In genomic region chr12:65313704-65314317, GRCh38 we compare ENCODE assay signal across 11 cellular contexts. TPM values are rescaled to one million over a fixed set of nuclear protein-coding genes. Genes with fewer than 3 reads are reported as not detected.
DNase-seq lines count a peak whose midpoint lies in the region; ATAC-seq, FAIRE-seq and TF ChIP-seq lines count a peak whose summit lies in the region.
"Had no signal": no experiment of that assay in that cellular context is flagged by ENCODE, and none has a peak within 500 bp of the region (broad histone marks: within the 10 kb centered on the region; RNA-seq: fewer than 3 reads in every experiment).

No MANE protein-coding gene starts in this region.

- no peak for TF ChIP-seq POLR2A in gastroesophageal sphincter (IDR thresholded peaks at IDR 0.05)

- no peak overlapping the region for H3K27ac ChIP-seq in small intestine (ENCODE audit: low read depth in 1 of 2, low read length in 1 of 2)
- H3K27ac ChIP-seq in gastroesophageal sphincter: no peak overlapping the region
- H3K27ac ChIP-seq: BLaER1 treated with 17β-estradiol and CSF1 and Interleukin-3, amounts not matched to agents 10 nM and 100 nM; SJCRH30 had no signal

- H3K4me3 ChIP-seq in small intestine (ENCODE audit: low read depth in 1 of 2, low read length in 2 of 2) (no peak overlapping the region), gastroesophageal sphincter (no peak overlapping the region)
- H3K4me3 ChIP-seq: BLaER1 treated with 17β-estradiol and CSF1 and Interleukin-3, amounts not matched to agents 10 nM and 100 nM; SJCRH30 had no signal

- no peak for TF ChIP-seq EP300 in gastroesophageal sphincter (IDR thresholded peaks at IDR 0.05)

- TF ChIP-seq CTCF in gastroesophageal sphincter (IDR thresholded peaks at IDR 0.05): peak in 2 of 4 experiments; percentile 23 to 40

- H3K4me1 ChIP-seq in small intestine (ENCODE audit: control insufficient read depth in 2 of 2, insufficient read depth in 1 of 2, low read depth in 1 of 2, low read length in 1 of 2): no peaks in the 10 kb centered on the region
- peaks cover 0 to 39% (median under 1%) of the 10 kb centered on the region in 3 donors for H3K4me1 ChIP-seq in gastroesophageal sphincter

- no peaks in the 10 kb centered on the region for H3K9me3 ChIP-seq in small intestine (ENCODE audit: control insufficient read depth, low read depth)
- H3K9me3 ChIP-seq in gastroesophageal sphincter: no peaks in the 10 kb centered on the region
- H3K9me3 ChIP-seq: SJCRH30 had no signal

- WGBS in small intestine, 3 donors: 12 to 43% (median 15%) methylated on average over 2 of the region's 2 CpGs
- 8 to 23% methylated on average over 2 of the region's 2 CpGs for WGBS in gastroesophageal sphincter (ENCODE audit: low coverage in 1 of 2), 2 donors

- H3K27me3 ChIP-seq in small intestine (ENCODE audit: control insufficient read depth in 2 of 2, insufficient read depth in 2 of 2, low read length in 2 of 2): no peaks in the 10 kb centered on the region
- no peaks in the 10 kb centered on the region for H3K27me3 ChIP-seq in gastroesophageal sphincter
- H3K27me3 ChIP-seq: BLaER1 treated with 17β-estradiol and CSF1 and Interleukin-3, amounts not matched to agents 10 nM and 100 nM; SJCRH30 had no signal

- DNase-seq in NCI-H2196 (lab: John Stamatoyannopoulos, UW; ENCODE audit: unreplicated experiment) (peak; percentile 17), NCI-H2196 treated with DMSO at 0.1 percent for 48 hours (lab: John Stamatoyannopoulos, UW; ENCODE audit: unreplicated experiment) (no peak), NCI-H82 (lab: John Stamatoyannopoulos, UW) (peak; percentile 64), small intestine (peak; percentile 30), OCI-M2 (lab: John Stamatoyannopoulos, UW; ENCODE audit: unreplicated experiment) (no peak), HUDEP-2 (lab: John Stamatoyannopoulos, UW; ENCODE audit: unreplicated experiment in 76 of 76) (no peak)
- DNase-seq: nucleus accumbens had no signal

- no peak for ATAC-seq in gastroesophageal sphincter

- H3K36me3 ChIP-seq in small intestine (ENCODE audit: control insufficient read depth in 2 of 2, insufficient read depth in 2 of 2, low read length in 2 of 2) (no peaks in the 10 kb centered on the region), gastroesophageal sphincter (peaks cover 0 to 11% of the 10 kb centered on the region in 2 donors)
- H3K36me3 ChIP-seq: BLaER1 treated with 17β-estradiol and CSF1 and Interleukin-3, amounts not matched to agents 10 nM and 100 nM; SJCRH30 had no signal

- FAIRE-seq in endometrium (lab: Jason Lieb, UNC): peak; percentile 85
- peak; percentile 39 for FAIRE-seq in small intestine (lab: Jason Lieb, UNC)

RNA-seq across cellular contexts. Expression of gene MSRB3, which starts 35.3 kb away (rescaled TPM):
- polyA plus RNA-seq in small intestine: 10 to 100 TPM in 1 of 3 donors, 1 to 10 TPM in 1, under 1 TPM in 1; 0.89 to 12.7 (median 4.3) TPM
- 100 to 1,000 TPM; 219 to 336 (median 299) TPM for total RNA-seq in gastroesophageal sphincter

Comparison
In these comparisons a context has a peak if more than half of its experiments do, and no peak if none do; other contexts are left out.
1. DNase-seq: peak in NCI-H2196 (single experiment), NCI-H82 (single experiment) and small intestine (single experiment); none in NCI-H2196 treated with DMSO at 0.1 percent for 48 hours (single experiment), OCI-M2 (single experiment) and HUDEP-2 (0 of 76).